Comparison of ENCODE assay signal across 26 cellular contexts in genomic region chr2:120531863-120532600, GRCh38.
A peak's percentile ranks its signal among the peaks of the same experiment; 100 is the strongest.
DNase-seq lines count a peak whose midpoint lies in the region; ATAC-seq, FAIRE-seq and TF ChIP-seq lines count a peak whose summit lies in the region.
"Had no signal": no experiment of that assay in that cellular context is flagged by ENCODE, and none has a peak within 500 bp of the region (broad histone marks: within the 10 kb centered on the region; RNA-seq: fewer than 3 reads in every experiment).

No MANE protein-coding gene starts in this region.

- H3K36me3 ChIP-seq in adrenal gland (replicated peaks in 1 of 2), result no peaks in the 10 kb centered on the region
- H3K36me3 ChIP-seq in mesenchymal stem cell (ENCODE audit: control insufficient read depth in 1 of 2, insufficient read depth in 2 of 2, low read depth in 1 of 2, low read length in 2 of 2), result no peaks in the 10 kb centered on the region
- no peaks in the 10 kb centered on the region for H3K36me3 ChIP-seq in testis (ENCODE audit: low read depth, missing control alignments)
- no peaks in the 10 kb centered on the region for H3K36me3 ChIP-seq in SJCRH30
- H3K36me3 ChIP-seq: Peyer's patch had no signal

- no peaks in the 10 kb centered on the region for H3K4me1 Mint-ChIP-seq in WTC11
- H3K4me1 Mint-ChIP-seq: activated CD4-positive, alpha-beta T cell treated with anti-CD3 and anti-CD28 coated beads, Interleukin-2, amount 10 ng/mL, durations not matched to agents 24 days and 14 days; activated CD8-positive, alpha-beta memory T cell treated with anti-CD3 and anti-CD28 coated beads, Interleukin-2, amount 10 ng/mL, durations not matched to agents 7 days and 5 days; activated naive CD8-positive, alpha-beta T cell treated with anti-CD3 and anti-CD28 coated beads for 36 hours; GM23338; memory B cell; naive B cell had no signal

- H3K4me3 ChIP-seq in adrenal gland (no peak overlapping the region), mesenchymal stem cell (ENCODE audit: insufficient read depth in 1 of 2, low read depth in 1 of 2, low read length in 2 of 2) (no peak overlapping the region), testis (no peak overlapping the region), SJCRH30 (no peak overlapping the region)
- H3K4me3 ChIP-seq: GM23338, Peyer's patch had no signal

- no peak overlapping the region for H3K18ac ChIP-seq in mesenchymal stem cell (ENCODE audit: low read depth in 1 of 2, low read length in 2 of 2)

- no peak overlapping the region for H2BK15ac ChIP-seq in mesenchymal stem cell (ENCODE audit: low read depth, poor library complexity, severe bottlenecking)

- H3K4me2 ChIP-seq in mesenchymal stem cell (ENCODE audit: low read length, poor library complexity, severe bottlenecking), result no peak overlapping the region
- H3K4me2 ChIP-seq: GM23338 had no signal

- intact Hi-C loops in adrenal gland (cut with DNase I) (loop anchor here in 1 of 2 donors (10.0 kb wide), 1 partner anchor 143 kb away; no protein-coding TSS in a partner anchor), testis (cut with DNase I; ENCODE audit: low total_unique reads) (no loop called here)

- no peak overlapping the region for H2BK120ac ChIP-seq in mesenchymal stem cell (ENCODE audit: low read depth, low read length)

- no peak overlapping the region for H2AK5ac ChIP-seq in mesenchymal stem cell (ENCODE audit: low read length, severe bottlenecking)

- TF ChIP-seq CTCF in adrenal gland (IDR thresholded peaks at IDR 0.05), result no peak
- no peak for TF ChIP-seq CTCF in testis (IDR thresholded peaks at IDR 0.05)
- no peak for TF ChIP-seq CTCF in WTC11 (IDR thresholded peaks at IDR 0.05)

- WGBS in adrenal gland, 4 donors, result 60 to 78% (median 66%) methylated on average over 4 of the region's 4 CpGs
- WGBS in mesenchymal stem cell, result 75% methylated on average over 3 of the region's 4 CpGs
- WGBS in testis, 2 donors, result 49 to 59% methylated on average over 2 to 4 of the region's 4 CpGs

- CTCF ChIA-PET in WTC11 (lab: Charles Lee), result interaction anchor here (0.6 to 3.0 kb wide), 4 partner anchors 11 to 372 kb away, joined by 3 to 13 read pairs (median 4); no protein-coding TSS in a partner anchor

- H3K4ac ChIP-seq in mesenchymal stem cell (ENCODE audit: low read depth in 1 of 2, low read length in 2 of 2), result no peak overlapping the region

- no peaks in the 10 kb centered on the region for H3K36me3 Mint-ChIP-seq in WTC11
- H3K36me3 Mint-ChIP-seq: activated CD8-positive, alpha-beta memory T cell treated with anti-CD3 and anti-CD28 coated beads, Interleukin-2, amount 10 ng/mL, durations not matched to agents 7 days and 5 days; activated naive CD8-positive, alpha-beta T cell treated with anti-CD3 and anti-CD28 coated beads for 36 hours; brain; memory B cell; naive B cell had no signal

- H3K14ac ChIP-seq in mesenchymal stem cell (ENCODE audit: low read length in 2 of 2), result no peak overlapping the region

- peaks cover 23% of the 10 kb centered on the region for H3K9me3 Mint-ChIP-seq in WTC11
- H3K9me3 Mint-ChIP-seq: activated CD4-positive, alpha-beta T cell treated with anti-CD3 and anti-CD28 coated beads, Interleukin-2, amount 10 ng/mL, durations not matched to agents 24 days and 14 days; activated naive CD8-positive, alpha-beta T cell treated with anti-CD3 and anti-CD28 coated beads for 36 hours; dendritic cell treated with granulocyte-macrophage colony-stimulating factor and Interleukin-4, amounts not matched to agents 40 ng/mL and 50 ng/mL, for 4 days had no signal

- H3K9me3 ChIP-seq in adrenal gland (replicated peaks in 1 of 3), result no peaks in the 10 kb centered on the region
- H3K9me3 ChIP-seq in mesenchymal stem cell (ENCODE audit: control insufficient read depth, low read length), result no peaks in the 10 kb centered on the region
- no peaks in the 10 kb centered on the region for H3K9me3 ChIP-seq in testis
- no peaks in the 10 kb centered on the region; the same call in 1 of the 2 replicates for H3K9me3 ChIP-seq in SJCRH30 (replicated peaks)
- H3K9me3 ChIP-seq: Peyer's patch had no signal

- no peak overlapping the region for H4K91ac ChIP-seq in mesenchymal stem cell (ENCODE audit: low read length)

- FAIRE-seq in GM12892 (lab: Jason Lieb, UNC), result no peak
- FAIRE-seq: endometrium, kidney had no signal

- no peak overlapping the region for H3K27ac Mint-ChIP-seq in WTC11
- H3K27ac Mint-ChIP-seq: activated CD4-positive, alpha-beta T cell treated with anti-CD3 and anti-CD28 coated beads, Interleukin-2, amount 10 ng/mL, durations not matched to agents 24 days and 14 days; activated CD8-positive, alpha-beta memory T cell treated with anti-CD3 and anti-CD28 coated beads, Interleukin-2, amount 10 ng/mL, durations not matched to agents 7 days and 5 days; activated naive CD8-positive, alpha-beta T cell treated with anti-CD3 and anti-CD28 coated beads for 36 hours; brain; dendritic cell treated with granulocyte-macrophage colony-stimulating factor and Interleukin-4, amounts not matched to agents 40 ng/mL and 50 ng/mL, for 4 days; GM23338; memory B cell; naive B cell; T-helper 17 cell had no signal

- TF ChIP-seq POLR2A in adrenal gland (IDR thresholded peaks at IDR 0.05) (no peak), testis (IDR thresholded peaks at IDR 0.05) (no peak), GM12892 (IDR thresholded peaks at IDR 0.05; ENCODE audit: low read depth, low read length) (no peak)

- H3K4me1 ChIP-seq in adrenal gland (replicated peaks in 1 of 2) (no peaks in the 10 kb centered on the region), mesenchymal stem cell (ENCODE audit: control insufficient read depth, insufficient read depth, low read depth, low read length) (peaks cover 2% of the 10 kb centered on the region), testis (no peaks in the 10 kb centered on the region), SJCRH30 (no peaks in the 10 kb centered on the region)
- H3K4me1 ChIP-seq: foreskin keratinocyte, Peyer's patch had no signal

- no peaks in the 10 kb centered on the region for H3K79me1 ChIP-seq in mesenchymal stem cell (replicated peaks; ENCODE audit: low read length, poor library complexity, severe bottlenecking)

- H3K4me3 Mint-ChIP-seq in WTC11, result no peak overlapping the region
- H3K4me3 Mint-ChIP-seq: activated CD4-positive, alpha-beta T cell treated with anti-CD3 and anti-CD28 coated beads, Interleukin-2, amount 10 ng/mL, durations not matched to agents 24 days and 14 days; activated CD8-positive, alpha-beta memory T cell treated with anti-CD3 and anti-CD28 coated beads, Interleukin-2, amount 10 ng/mL, durations not matched to agents 7 days and 5 days; activated naive CD8-positive, alpha-beta T cell treated with anti-CD3 and anti-CD28 coated beads for 36 hours; brain; dendritic cell treated with granulocyte-macrophage colony-stimulating factor and Interleukin-4, amounts not matched to agents 40 ng/mL and 50 ng/mL, for 4 days; GM23338; memory B cell; naive B cell; T-helper 17 cell had no signal

- DNase-seq in adrenal gland (peak in 5 of 7 donors; percentile 23 to 77 (median 39)), fibroblast of the conjunctiva (ENCODE audit: low read depth) (peak; percentile 57), mesenchymal stem cell (peak; percentile 15), testis (peak; percentile 68), WTC11 (ENCODE audit: low spot score) (no peak), SJCRH30 (no peak), GM12892 (ENCODE audit: insufficient read length) (no peak)
- DNase-seq in activated naive CD4-positive, alpha-beta T cell treated with anti-CD3 and anti-CD28 coated beads, Interleukin-2, amount 50 U/mL, for 16 hours, result no peak
- DNase-seq: activated CD4-positive, alpha-beta T cell treated with anti-CD3 and anti-CD28 coated beads, Interleukin-2, amount 10 ng/mL, durations not matched to agents 24 days and 14 days; activated CD8-positive, alpha-beta memory T cell treated with anti-CD3 and anti-CD28 coated beads, Interleukin-2, amount 10 ng/mL, durations not matched to agents 7 days and 5 days; activated naive CD8-positive, alpha-beta T cell treated with anti-CD3 and anti-CD28 coated beads for 36 hours; foreskin keratinocyte; kidney; naive B cell; NCI-H2081 treated with DMSO at 0.1 percent for 48 hours; NCI-H446 treated with DMSO at 0.1 percent for 48 hours; NK-92 treated with Interleukin-12 subunit alpha and Interleukin-12 subunit beta, amount 100 ng/mL, for 24 hours; occipital lobe; Peyer's patch; retina; T-helper 17 cell had no signal

- H3K23ac ChIP-seq in mesenchymal stem cell (ENCODE audit: low read length in 2 of 2), result no peak overlapping the region

- no peak overlapping the region for H2BK12ac ChIP-seq in mesenchymal stem cell (ENCODE audit: low read length in 2 of 2)

- no peak overlapping the region for H2BK5ac ChIP-seq in mesenchymal stem cell (ENCODE audit: low read depth, low read length, poor library complexity, severe bottlenecking)

- H3K9ac ChIP-seq in mesenchymal stem cell (ENCODE audit: low read length), result no peak overlapping the region

- H4K8ac ChIP-seq in mesenchymal stem cell (ENCODE audit: low read length), result no peak overlapping the region

- POLR2A ChIA-PET in WTC11 (lab: Charles Lee), result no interaction called here

- no peak for ATAC-seq in WTC11
- ATAC-seq: activated CD8-positive, alpha-beta memory T cell treated with anti-CD3 and anti-CD28 coated beads, Interleukin-2, amount 10 ng/mL, durations not matched to agents 7 days and 5 days; foreskin keratinocyte; GM23338; T-helper 17 cell had no signal

- H3K27me3 ChIP-seq in adrenal gland, result no peaks in the 10 kb centered on the region
- peaks cover 36 to 50% of the 10 kb centered on the region in 2 experiments for H3K27me3 ChIP-seq in mesenchymal stem cell (ENCODE audit: control insufficient read depth in 1 of 2, insufficient read depth in 1 of 2, low read length in 2 of 2)
- no peaks in the 10 kb centered on the region for H3K27me3 ChIP-seq in testis
- 0 out of 2 replicates have a peak, but pooled peaks cover 3% of the 10 kb centered on the region for H3K27me3 ChIP-seq in SJCRH30
- H3K27me3 ChIP-seq: Peyer's patch had no signal

- H2AFZ ChIP-seq in mesenchymal stem cell (ENCODE audit: low read depth, low read length), result no peak overlapping the region
- H2AFZ ChIP-seq: GM23338 had no signal

- H3K27ac ChIP-seq in adrenal gland (peak overlapping the region in 1 of 5 donors; percentile 56), mesenchymal stem cell (ENCODE audit: low read length, poor library complexity, severe bottlenecking) (no peak overlapping the region), testis (no peak overlapping the region), SJCRH30 (no peak overlapping the region)
- H3K27ac ChIP-seq: foreskin keratinocyte, Peyer's patch had no signal

- H3K27me3 Mint-ChIP-seq in WTC11 (ENCODE audit: low read depth), result peaks cover 33% of the 10 kb centered on the region
- H3K27me3 Mint-ChIP-seq: activated CD4-positive, alpha-beta T cell treated with anti-CD3 and anti-CD28 coated beads, Interleukin-2, amount 10 ng/mL, durations not matched to agents 24 days and 14 days; activated CD8-positive, alpha-beta memory T cell treated with anti-CD3 and anti-CD28 coated beads, Interleukin-2, amount 10 ng/mL, durations not matched to agents 7 days and 5 days had no signal

Comparison
In these comparisons a context has a peak if more than half of its experiments do, and no peak if none do; other contexts are left out.
1. DNase-seq: peak in adrenal gland (5 of 7), fibroblast of the conjunctiva (single experiment), mesenchymal stem cell (single experiment) and testis (single experiment); none in WTC11 (single experiment), SJCRH30 (0 of 2), activated naive CD4-positive, alpha-beta T cell treated with anti-CD3 and anti-CD28 coated beads, Interleukin-2, amount 50 U/mL, for 16 hours (single experiment) and GM12892 (single experiment).